Comparison of ENCODE assay signal across 9 cellular contexts in the genomic region with DNA sequence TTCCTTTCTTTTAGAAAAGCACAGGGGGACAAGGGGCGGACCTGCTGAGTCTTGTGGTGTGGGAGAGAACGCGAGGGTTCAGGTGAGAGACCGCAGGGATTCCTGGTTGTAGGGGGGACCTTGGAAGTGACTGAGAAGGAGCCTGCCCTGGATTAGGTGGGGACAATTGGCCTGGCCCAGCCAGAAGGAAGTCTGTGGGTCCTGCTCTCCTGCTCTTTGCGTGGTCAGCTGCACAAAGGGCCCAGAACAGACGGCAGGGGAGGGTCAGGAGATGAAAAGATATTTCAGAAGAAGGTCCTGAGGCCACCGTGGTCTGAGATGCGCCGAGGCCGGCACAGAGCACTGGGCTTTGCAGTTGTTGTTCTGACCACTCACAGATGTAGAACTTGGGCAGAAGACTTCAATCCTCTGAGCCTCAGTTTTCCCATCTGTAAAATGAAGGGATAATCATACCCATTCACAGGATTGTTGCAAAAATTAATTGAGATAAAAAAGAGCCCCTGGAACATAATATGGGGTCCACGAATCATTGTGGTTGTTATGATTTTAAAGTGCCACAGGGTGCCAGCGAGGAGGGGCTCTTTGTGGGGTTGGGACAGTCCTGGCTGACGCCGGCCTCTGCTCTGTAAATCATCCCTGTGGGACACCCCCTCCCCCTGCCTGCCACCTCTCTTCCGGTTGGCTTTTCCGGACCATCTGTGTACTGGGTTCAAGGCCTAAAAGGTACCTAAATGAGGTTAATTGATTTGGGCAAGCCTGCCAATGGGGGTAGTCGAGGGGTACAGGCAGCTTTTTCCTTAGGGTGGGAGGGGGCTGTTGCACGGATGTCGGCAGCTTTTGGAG. TPM values are rescaled to one million over a fixed set of nuclear protein-coding genes. Genes with fewer than 3 reads are reported as not detected.
DNase-seq lines count a peak whose midpoint lies in the region; ATAC-seq and TF ChIP-seq lines count a peak whose summit lies in the region.
"Had no signal": no experiment of that assay in that cellular context is flagged by ENCODE, and none has a peak within 500 bp of the region (broad histone marks: within the 10 kb centered on the region; RNA-seq: fewer than 3 reads in every experiment).

No MANE protein-coding gene starts in this region.

- peaks cover 72% of the 10 kb centered on the region for H3K4me1 Mint-ChIP-seq in CD14-positive monocyte
- H3K4me1 Mint-ChIP-seq in dendritic cell treated with granulocyte-macrophage colony-stimulating factor and Interleukin-4, amounts not matched to agents 40 ng/mL and 50 ng/mL, for 4 days (ENCODE audit: low read depth) = peaks cover 81% of the 10 kb centered on the region

- H3K79me2 ChIP-seq in MM.1S (ENCODE audit: low read length) (peaks cover 79% of the 10 kb centered on the region), neural cell (replicated peaks; ENCODE audit: insufficient read depth, low read length) (peaks cover 39% of the 10 kb centered on the region)

- peak overlapping the region; percentile 92 for H3K4me3 ChIP-seq in MM.1S (ENCODE audit: low read length)
- H3K4me3 ChIP-seq in neural cell (ENCODE audit: low read length) = peak overlapping the region; percentile 95

- H3K4me1 ChIP-seq in MM.1S (ENCODE audit: low read length) = peaks cover 63% of the 10 kb centered on the region

- TF ChIP-seq CTCF in CD14-positive monocyte (IDR thresholded peaks at IDR 0.05) = no peak
- TF ChIP-seq CTCF in MM.1S (IDR thresholded peaks at IDR 0.05; ENCODE audit: low read length) = no peak
- no peak for TF ChIP-seq CTCF in neural cell (IDR thresholded peaks at IDR 0.05; ENCODE audit: poor library complexity, severe bottlenecking)

- no peaks in the 10 kb centered on the region for H3K9me3 ChIP-seq in MM.1S (replicated peaks; ENCODE audit: insufficient read depth, low read length)
- no peaks in the 10 kb centered on the region for H3K9me3 ChIP-seq in neural cell (ENCODE audit: low read length)

- H3K27ac ChIP-seq in MM.1S (ENCODE audit: low read length) (peak overlapping the region; percentile 98), neural cell (ENCODE audit: low read length) (no peak overlapping the region)

- H3K9ac ChIP-seq in MM.1S (ENCODE audit: low read length) = peak overlapping the region; percentile 94
- peak overlapping the region; percentile 93 for H3K9ac ChIP-seq in neural cell (ENCODE audit: low read length)

- H3K9me2 ChIP-seq in MM.1S (replicated peaks; ENCODE audit: insufficient read depth, low read length) (no peaks in the 10 kb centered on the region), neural cell (ENCODE audit: insufficient read depth, low read length) (no peaks in the 10 kb centered on the region)

- H3K9me3 Mint-ChIP-seq in CD14-positive monocyte = no peaks in the 10 kb centered on the region
- no peaks in the 10 kb centered on the region for H3K9me3 Mint-ChIP-seq in dendritic cell treated with granulocyte-macrophage colony-stimulating factor and Interleukin-4, amounts not matched to agents 40 ng/mL and 50 ng/mL, for 4 days

- H3K36me3 Mint-ChIP-seq in CD14-positive monocyte = peaks cover 4 to 12% of the 10 kb centered on the region in 2 donors
- H3K36me3 Mint-ChIP-seq in dendritic cell treated with granulocyte-macrophage colony-stimulating factor and Interleukin-4, amounts not matched to agents 40 ng/mL and 50 ng/mL, for 4 days (ENCODE audit: low read depth) = no peaks in the 10 kb centered on the region

- H2AFZ ChIP-seq in MM.1S (ENCODE audit: low read length) (no peak overlapping the region), neural cell (ENCODE audit: low read depth, low read length) (no peak overlapping the region)

- H3K27me3 Mint-ChIP-seq in CD14-positive monocyte (ENCODE audit: low read depth in 3 of 3) = peaks cover 5 to 19% (median 16%) of the 10 kb centered on the region in 3 donors
- peaks cover 16% of the 10 kb centered on the region for H3K27me3 Mint-ChIP-seq in dendritic cell treated with granulocyte-macrophage colony-stimulating factor and Interleukin-4, amounts not matched to agents 40 ng/mL and 50 ng/mL, for 4 days

- H3K27ac Mint-ChIP-seq in CD14-positive monocyte = peak overlapping the region in 6 of 7 donors; percentile 7 to 70 (median 38)
- peak overlapping the region; percentile 79 for H3K27ac Mint-ChIP-seq in dendritic cell treated with granulocyte-macrophage colony-stimulating factor and Interleukin-4, amounts not matched to agents 40 ng/mL and 50 ng/mL, for 4 days

- TF ChIP-seq EP300 in neural cell (conservative IDR thresholded peaks at IDR 0.05; ENCODE audit: poor library complexity, severe bottlenecking) = no peak

- peaks cover 92% of the 10 kb centered on the region for H3F3A ChIP-seq in MM.1S (ENCODE audit: insufficient read depth, low read length)
- no peaks in the 10 kb centered on the region for H3F3A ChIP-seq in neural cell (ENCODE audit: insufficient read depth, low read length, poor library complexity, severe bottlenecking)

- no peak for ATAC-seq in GM19324 (IDR thresholded peaks at IDR 0.05; ENCODE audit: low FRiP score, unreplicated experiment)

- peak overlapping the region; percentile 83 for H3K4me2 ChIP-seq in MM.1S (ENCODE audit: low read depth, low read length)
- peak overlapping the region; percentile 97 for H3K4me2 ChIP-seq in neural cell (ENCODE audit: low read length)

- H3K27me3 ChIP-seq in MM.1S (replicated peaks; ENCODE audit: insufficient read depth, low read length) (no peaks in the 10 kb centered on the region), neural cell (ENCODE audit: insufficient read depth, low read depth, low read length) (no peaks in the 10 kb centered on the region)

- no peaks in the 10 kb centered on the region for H3K36me3 ChIP-seq in MM.1S (replicated peaks; ENCODE audit: insufficient read depth, low read length)
- H3K36me3 ChIP-seq in neural cell (ENCODE audit: insufficient read depth, low read length) = no peaks in the 10 kb centered on the region

- intact Hi-C loops in CD14-positive monocyte (cut with micrococcal nuclease) = loop anchor here in 1 of 2 donors (10.0 kb wide), 1 partner anchor 197 kb away; no protein-coding TSS in a partner anchor
- intact Hi-C loops in dendritic cell treated with granulocyte-macrophage colony-stimulating factor and Interleukin-4, amounts not matched to agents 40 ng/mL and 50 ng/mL, for 4 days (cut with micrococcal nuclease) = loop anchor here (10.0 kb wide), 2 partner anchors 283 to 403 kb away; partner anchors contain the start of genes E2F6 and ROCK2

- H3K4me3 Mint-ChIP-seq in CD14-positive monocyte = peak overlapping the region; percentile 85 to 89
- peak overlapping the region; percentile 82 for H3K4me3 Mint-ChIP-seq in dendritic cell treated with granulocyte-macrophage colony-stimulating factor and Interleukin-4, amounts not matched to agents 40 ng/mL and 50 ng/mL, for 4 days

- no peaks in the 10 kb centered on the region for H4K20me1 ChIP-seq in MM.1S (ENCODE audit: insufficient read depth, low read length)
- no peaks in the 10 kb centered on the region for H4K20me1 ChIP-seq in neural cell (ENCODE audit: insufficient read depth)

- DNase-seq in CD14-positive monocyte (ENCODE audit: low spot score) (no peak), MM.1S (peak; percentile 66), NCI-H1930 (lab: John Stamatoyannopoulos, UW) (no peak), germinal center (ENCODE audit: low spot score) (no peak), LoVo (ENCODE audit: low spot score) (no peak)
- DNase-seq: stimulated activated CD4-positive, alpha-beta T cell treated with anti-CD3 and anti-CD28 coated beads, Interleukin-4, amount 100 ng/mL, for 4 hours had no signal

- no peak for TF ChIP-seq RAD21 in neural cell (conservative IDR thresholded peaks at IDR 0.05)

TF ChIP-seq in neural cell, 6 proteins besides CTCF, POLR2A, EP300 and RAD21:
- TF ChIP-seq EZH2 (IDR thresholded peaks at IDR 0.05; ENCODE audit: borderline replicate concordance, insufficient read depth, low read length, poor library complexity, severe bottlenecking) (no peak), POLR2AphosphoS5 (IDR thresholded peaks at IDR 0.05) (no peak), TAF1 (IDR thresholded peaks at IDR 0.05; ENCODE audit: low read depth) (no peak), SMC3 (conservative IDR thresholded peaks at IDR 0.05; ENCODE audit: poor library complexity) (no peak), MXI1 (conservative IDR thresholded peaks at IDR 0.05; ENCODE audit: poor library complexity, severe bottlenecking) (no peak), REST (IDR thresholded peaks at IDR 0.05; ENCODE audit: borderline replicate concordance) (no peak)
TF ChIP-seq in neural cell: peak in this region for 0.

RNA-seq across cellular contexts. Expression of gene LPIN1, which starts 1.8 kb away (rescaled TPM):
- polyA plus RNA-seq in CD14-positive monocyte (1 to 10 TPM; 1.8 to 2.7 TPM), neural cell (44.3 and 47.5 TPM in 2 replicates)
- polyA minus RNA-seq in neural cell = 61.8 and 64.4 TPM in 2 replicates

Comparison
In these comparisons a context has a peak if more than half of its experiments do, and no peak if none do; other contexts are left out.
1. RNA of gene LPIN1, which starts 1.8 kb away (polyA plus RNA-seq): 44.3 to 47.5 TPM in neural cell; 1.8 to 2.7 TPM in CD14-positive monocyte; every median in the first group is over 10 times any median in the second.